8 cellular contexts compared by ENCODE assay signal in the genomic region with DNA sequence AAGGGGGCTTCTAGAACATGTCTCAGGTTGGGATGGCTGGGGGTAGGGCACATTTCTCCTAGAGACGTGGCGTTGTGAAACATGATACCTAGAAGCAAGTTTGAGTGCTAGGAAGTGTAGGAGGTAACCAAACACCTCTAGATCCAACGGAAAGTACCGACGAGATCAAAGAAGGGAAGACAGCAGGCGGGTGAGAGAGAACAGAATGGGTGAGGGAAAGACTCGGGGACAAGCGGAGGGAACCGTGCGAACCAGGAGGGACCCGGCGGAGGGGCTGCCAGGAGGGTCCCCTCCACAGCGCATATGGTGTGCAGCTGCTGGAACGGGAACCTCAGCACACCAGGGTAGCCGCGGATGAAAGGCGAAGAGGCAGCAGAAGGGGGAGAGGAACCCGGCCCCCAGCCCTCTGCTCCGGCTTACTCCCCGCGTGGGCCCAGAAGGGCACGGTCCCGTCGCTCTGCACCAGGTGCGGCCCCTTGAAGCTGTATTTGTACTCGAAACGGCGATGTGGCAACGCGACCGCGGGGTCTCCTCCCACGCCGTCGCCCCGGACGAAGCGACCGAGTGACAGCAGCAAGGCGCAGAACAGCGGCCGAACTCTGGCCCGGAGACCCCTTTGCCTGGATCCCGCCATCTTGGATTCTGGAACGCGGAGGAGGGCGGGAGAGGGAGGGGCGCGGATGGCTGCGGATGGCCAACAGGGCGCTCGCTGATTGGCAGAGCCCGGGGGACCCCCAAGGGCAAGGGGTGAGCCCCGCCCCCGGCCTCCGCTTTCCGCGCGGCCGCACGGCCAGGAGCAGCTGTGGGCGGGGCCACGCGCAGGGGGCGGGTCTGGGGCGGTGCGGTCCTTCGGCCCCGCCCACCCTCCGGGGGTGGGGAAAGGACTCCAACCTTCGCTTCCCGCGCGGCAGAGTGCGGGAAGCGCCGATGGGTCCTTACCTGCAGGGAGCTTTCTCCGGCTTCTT. TPM values are rescaled to one million over a fixed set of nuclear protein-coding genes. Genes with fewer than 3 reads are reported as not detected.
DNase-seq lines count a peak whose midpoint lies in the region; ATAC-seq and TF ChIP-seq lines count a peak whose summit lies in the region.

A gene with protein sequence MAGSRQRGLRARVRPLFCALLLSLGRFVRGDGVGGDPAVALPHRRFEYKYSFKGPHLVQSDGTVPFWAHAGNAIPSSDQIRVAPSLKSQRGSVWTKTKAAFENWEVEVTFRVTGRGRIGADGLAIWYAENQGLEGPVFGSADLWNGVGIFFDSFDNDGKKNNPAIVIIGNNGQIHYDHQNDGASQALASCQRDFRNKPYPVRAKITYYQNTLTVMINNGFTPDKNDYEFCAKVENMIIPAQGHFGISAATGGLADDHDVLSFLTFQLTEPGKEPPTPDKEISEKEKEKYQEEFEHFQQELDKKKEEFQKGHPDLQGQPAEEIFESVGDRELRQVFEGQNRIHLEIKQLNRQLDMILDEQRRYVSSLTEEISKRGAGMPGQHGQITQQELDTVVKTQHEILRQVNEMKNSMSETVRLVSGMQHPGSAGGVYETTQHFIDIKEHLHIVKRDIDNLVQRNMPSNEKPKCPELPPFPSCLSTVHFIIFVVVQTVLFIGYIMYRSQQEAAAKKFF (minus strand): TSS at position 655 of the 965 bp plus-strand sequence. CDS start 21 bp downstream, at position 634.

- H3K4me1 ChIP-seq in OCI-LY3 (ENCODE audit: low read length), result peaks cover 22% of the 10 kb centered on the region

- H3K4me1 Mint-ChIP-seq in endothelial cell (ENCODE audit: unreplicated experiment), result peaks cover 5% of the 10 kb centered on the region
- peaks cover 20% of the 10 kb centered on the region for H3K4me1 Mint-ChIP-seq in mesothelial cell of epicardium

- peaks cover 35% of the 10 kb centered on the region for H4K20me1 ChIP-seq in OCI-LY3 (ENCODE audit: insufficient read depth, low read length)

- no peak for TF ChIP-seq CTCF in OCI-LY3 (IDR thresholded peaks at IDR 0.05; ENCODE audit: low read depth, low read length)
- TF ChIP-seq CTCF in endothelial cell (IDR thresholded peaks at IDR 0.05; ENCODE audit: unreplicated experiment), result no peak
- no peak for TF ChIP-seq CTCF in mesothelial cell of epicardium (IDR thresholded peaks at IDR 0.05; ENCODE audit: unreplicated experiment)

- peak; percentile 95 for ATAC-seq in GM21528 (IDR thresholded peaks at IDR 0.05; ENCODE audit: low FRiP score, unreplicated experiment)

- H3K27me3 Mint-ChIP-seq in endothelial cell (ENCODE audit: unreplicated experiment), result peaks cover 1% of the 10 kb centered on the region
- peaks cover 6% of the 10 kb centered on the region for H3K27me3 Mint-ChIP-seq in mesothelial cell of epicardium (ENCODE audit: low read depth)

- peak within 1 kb of the TSS; percentile 82 for H3K4me2 ChIP-seq in OCI-LY3 (ENCODE audit: low read length)

- H3K27ac ChIP-seq in OCI-LY3 (ENCODE audit: low read length), result peak within 1 kb of the TSS; percentile 59

- no peaks in the 10 kb centered on the region for H3K36me3 Mint-ChIP-seq in endothelial cell (ENCODE audit: low read depth, unreplicated experiment)
- H3K36me3 Mint-ChIP-seq in mesothelial cell of epicardium, result peaks cover 6% of the 10 kb centered on the region

- H3K9me3 Mint-ChIP-seq in endothelial cell (ENCODE audit: unreplicated experiment) (no peaks in the 10 kb centered on the region), mesothelial cell of epicardium (no peaks in the 10 kb centered on the region)

- peaks cover 18% of the 10 kb centered on the region for H3K27me3 ChIP-seq in OCI-LY3 (ENCODE audit: low read depth, low read length)

- peak within 1 kb of the TSS; percentile 88 for H3K9ac ChIP-seq in OCI-LY3 (ENCODE audit: low read length)

- H3K27ac Mint-ChIP-seq in endothelial cell (ENCODE audit: unreplicated experiment) (peak within 1 kb of the TSS; percentile 95), mesothelial cell of epicardium (peak within 1 kb of the TSS; percentile 98)

- DNase-seq in DMS 273 treated with DMSO at 0.1 percent for 48 hours (lab: John Stamatoyannopoulos, UW) (peak; percentile 70), HuH-7.5 (ENCODE audit: low spot score) (peak; percentile 73), endothelial cell (ENCODE audit: low spot score) (peak; percentile 99), mesothelial cell of epicardium (ENCODE audit: low spot score in 2 of 2, unreplicated experiment in 2 of 2) (peak; percentile 97 to 98)
- DNase-seq in activated CD8-positive, alpha-beta memory T cell treated with anti-CD3 and anti-CD28 coated beads, Interleukin-2, amount 50 U/mL, for 48 hours, result peak; percentile 98
- DNase-seq in stimulated activated CD8-positive, alpha-beta memory T cell treated with anti-CD3 and anti-CD28 coated beads, Interleukin-15, amount 100 ng/mL, for 4 hours (ENCODE audit: low read depth in 2 of 2), result peak; percentile 84 to 89

- H3K4me3 Mint-ChIP-seq in endothelial cell (ENCODE audit: unreplicated experiment) (peak within 1 kb of the TSS; percentile 100), mesothelial cell of epicardium (peak within 1 kb of the TSS; percentile 97)

- H3K79me2 ChIP-seq in OCI-LY3 (ENCODE audit: low read length), result peaks cover 45% of the 10 kb centered on the region

- H3K4me3 ChIP-seq in OCI-LY3 (ENCODE audit: low read length), result peak within 1 kb of the TSS; percentile 81

- peak within 1 kb of the TSS; percentile 97 for H2AFZ ChIP-seq in OCI-LY3 (ENCODE audit: low read depth, low read length)

- peaks cover 35% of the 10 kb centered on the region for H3K36me3 ChIP-seq in OCI-LY3 (replicated peaks; ENCODE audit: low read depth, low read length)

- no peaks in the 10 kb centered on the region for H3K9me3 ChIP-seq in OCI-LY3 (ENCODE audit: insufficient read depth, low read length)

RNA-seq across cellular contexts. Expression of the gene that starts here (rescaled TPM):
- total RNA-seq in endothelial cell (ENCODE audit: unreplicated experiment) (38.5 TPM), mesothelial cell of epicardium (109 to 116 TPM (median 110 TPM) in 3 replicates)

Comparison
In these comparisons a context has a peak if more than half of its experiments do, and no peak if none do; other contexts are left out.
1. Peak in every context shown above with its lines: DNase-seq, ATAC-seq, H3K4me3 ChIP-seq and H3K27ac ChIP-seq.